In the genomic region with DNA sequence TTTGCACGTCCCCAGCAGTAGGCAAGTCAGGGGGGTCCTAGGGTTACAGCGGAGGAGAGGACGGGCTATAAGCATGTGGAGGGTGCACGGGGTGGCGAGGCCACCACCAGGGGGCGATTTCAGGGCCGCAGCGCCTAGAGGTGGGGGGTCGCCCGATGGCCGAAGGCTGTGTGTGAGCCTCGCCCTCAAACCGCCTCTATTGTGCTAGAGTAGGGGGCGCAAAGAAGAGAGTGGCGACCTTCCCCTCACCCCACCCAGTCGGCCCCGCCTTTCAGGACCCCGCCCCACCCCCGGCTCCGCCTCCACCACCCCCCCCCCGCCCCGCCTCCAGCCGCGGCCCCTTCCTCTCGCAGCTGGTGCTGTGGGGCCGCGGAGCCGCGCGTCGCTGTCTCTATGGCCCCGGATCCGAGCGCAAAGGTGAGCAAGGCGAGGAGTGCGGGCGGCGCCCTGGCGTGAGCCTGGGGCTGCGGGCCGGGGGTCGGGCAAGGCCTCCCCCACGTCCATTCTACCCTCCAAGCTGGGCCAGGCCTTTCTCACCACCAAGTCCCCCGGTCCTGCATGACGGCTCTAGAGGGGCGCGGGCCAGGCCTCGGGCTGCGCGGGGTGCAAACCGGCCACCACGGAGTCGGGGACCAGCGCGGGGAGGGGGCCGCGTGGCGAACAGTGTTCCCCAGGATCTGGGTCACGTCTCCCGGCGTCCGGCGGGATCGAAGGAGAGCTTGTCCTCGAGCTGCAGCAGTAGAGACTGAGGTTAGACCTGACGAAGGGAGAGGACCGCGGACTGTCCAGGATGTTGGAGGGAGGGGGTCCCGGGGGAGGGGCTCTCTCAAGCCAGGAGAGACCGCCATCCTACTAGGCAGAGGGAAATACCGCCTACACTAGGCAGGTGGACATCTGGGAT, we compare ENCODE assay signal across 1 cellular context.
TF ChIP-seq lines count a peak whose summit lies in the region.

A gene with protein sequence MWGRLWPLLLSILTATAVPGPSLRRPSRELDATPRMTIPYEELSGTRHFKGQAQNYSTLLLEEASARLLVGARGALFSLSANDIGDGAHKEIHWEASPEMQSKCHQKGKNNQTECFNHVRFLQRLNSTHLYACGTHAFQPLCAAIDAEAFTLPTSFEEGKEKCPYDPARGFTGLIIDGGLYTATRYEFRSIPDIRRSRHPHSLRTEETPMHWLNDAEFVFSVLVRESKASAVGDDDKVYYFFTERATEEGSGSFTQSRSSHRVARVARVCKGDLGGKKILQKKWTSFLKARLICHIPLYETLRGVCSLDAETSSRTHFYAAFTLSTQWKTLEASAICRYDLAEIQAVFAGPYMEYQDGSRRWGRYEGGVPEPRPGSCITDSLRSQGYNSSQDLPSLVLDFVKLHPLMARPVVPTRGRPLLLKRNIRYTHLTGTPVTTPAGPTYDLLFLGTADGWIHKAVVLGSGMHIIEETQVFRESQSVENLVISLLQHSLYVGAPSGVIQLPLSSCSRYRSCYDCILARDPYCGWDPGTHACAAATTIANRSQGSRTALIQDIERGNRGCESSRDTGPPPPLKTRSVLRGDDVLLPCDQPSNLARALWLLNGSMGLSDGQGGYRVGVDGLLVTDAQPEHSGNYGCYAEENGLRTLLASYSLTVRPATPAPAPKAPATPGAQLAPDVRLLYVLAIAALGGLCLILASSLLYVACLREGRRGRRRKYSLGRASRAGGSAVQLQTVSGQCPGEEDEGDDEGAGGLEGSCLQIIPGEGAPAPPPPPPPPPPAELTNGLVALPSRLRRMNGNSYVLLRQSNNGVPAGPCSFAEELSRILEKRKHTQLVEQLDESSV (plus strand): TSS at position 330 of the 901 bp plus-strand sequence. CDS start 3,409 bp downstream, outside the sequence.

TF ChIP-seq in Ishikawa, 13 proteins besides CTCF, POLR2A, EP300 and RAD21 (continued from another document):
- TF ChIP-seq CREB1 (IDR thresholded peaks at IDR 0.05; ENCODE audit: low read depth), result no peak
- no peak for TF ChIP-seq EGR1 (IDR thresholded peaks at IDR 0.05)
